ENCODE assay signal across 14 cellular contexts in the genomic region with DNA sequence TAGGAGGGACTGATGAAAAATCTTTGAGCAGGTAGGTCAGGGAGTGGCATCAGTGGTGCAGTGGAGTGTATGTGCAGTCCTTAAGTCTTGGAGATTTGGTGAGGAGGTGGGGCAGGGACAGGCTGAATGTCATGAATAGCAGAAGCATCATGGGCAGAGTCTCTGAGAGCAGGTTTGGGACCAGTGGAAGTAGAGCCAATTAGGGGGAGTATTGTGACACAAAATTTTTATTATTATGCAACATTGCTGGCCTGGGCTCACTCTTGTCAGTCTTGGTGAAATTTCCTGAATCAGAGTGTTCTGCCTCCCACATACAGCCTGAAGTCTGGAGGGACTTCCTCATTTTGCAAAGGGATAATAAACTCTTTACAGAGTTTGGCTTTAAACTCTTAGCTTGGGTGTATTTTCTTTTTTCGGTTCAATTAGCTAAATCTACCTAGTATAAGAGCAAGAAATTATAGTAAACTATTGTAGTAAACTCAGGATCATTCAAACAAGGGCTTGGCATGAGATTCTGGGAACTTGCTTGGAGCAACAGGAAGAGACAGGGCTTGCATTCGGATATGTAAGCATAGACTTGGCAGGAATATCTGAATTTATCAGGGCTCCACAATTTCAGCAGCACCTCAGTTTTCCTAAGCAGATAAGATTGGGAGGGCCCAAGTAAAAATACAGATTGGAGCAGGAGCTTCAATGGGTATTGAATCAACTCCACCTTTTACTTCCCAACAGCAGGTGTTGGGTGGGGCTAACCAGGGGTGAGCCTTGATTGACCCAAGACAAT.
DNase-seq lines count a peak whose midpoint lies in the region; ATAC-seq and TF ChIP-seq lines count a peak whose summit lies in the region.
"Had no signal": no experiment of that assay in that cellular context is flagged by ENCODE, and none has a peak within 500 bp of the region (broad histone marks: within the 10 kb centered on the region; RNA-seq: fewer than 3 reads in every experiment).

No MANE protein-coding gene starts in this region.

- TF ChIP-seq CTCF in fibroblast of pulmonary artery (IDR thresholded peaks at IDR 0.05; ENCODE audit: low read length, missing control alignments): no peak
- TF ChIP-seq CTCF in omental fat pad (IDR thresholded peaks at IDR 0.05): no peak
- no peak for TF ChIP-seq CTCF in brain microvascular endothelial cell (IDR thresholded peaks at IDR 0.05; ENCODE audit: low read depth, low read length, missing control alignments)

- no peaks in the 10 kb centered on the region for H3K27me3 ChIP-seq in CD4-positive, alpha-beta memory T cell (ENCODE audit: insufficient read depth, low read length)
- H3K27me3 ChIP-seq in brain microvascular endothelial cell (replicated peaks): no peaks in the 10 kb centered on the region

- in situ Hi-C loops in KBM-7 (cut with MboI; ENCODE audit: low pct_unique_long_range_greater_than_20kb, low sequenced_read_pairs): no loop called here
- in situ Hi-C loops in brain microvascular endothelial cell (cut with HindIII; ENCODE audit: low pct_ligation_motif_present, low sequenced_read_pairs): no loop called here

- no peak overlapping the region for H3K4me3 Mint-ChIP-seq in CD4-positive, alpha-beta memory T cell
- H3K4me3 Mint-ChIP-seq: B cell; brain; stimulated activated naive CD8-positive, alpha-beta T cell treated with anti-CD3 and anti-CD28 coated beads, Interleukin-15, amount 100 ng/mL, for 72 hours had no signal

- POLR2A ChIA-PET in CD4-positive, alpha-beta memory T cell (lab: Charles Lee; ENCODE audit: partially characterized antibody): no interaction called here

- no peaks in the 10 kb centered on the region for H3K4me1 Mint-ChIP-seq in CD4-positive, alpha-beta memory T cell
- H3K4me1 Mint-ChIP-seq: B cell; stimulated activated naive CD8-positive, alpha-beta T cell treated with anti-CD3 and anti-CD28 coated beads, Interleukin-15, amount 100 ng/mL, for 72 hours had no signal

- peaks cover 0 to 3% of the 10 kb centered on the region in 2 donors for H3K36me3 Mint-ChIP-seq in CD4-positive, alpha-beta memory T cell
- H3K36me3 Mint-ChIP-seq: brain had no signal

- peak; percentile 90 for ATAC-seq in omental fat pad (ENCODE audit: low FRiP score)
- no peak for ATAC-seq in HG03442 (IDR thresholded peaks at IDR 0.05; ENCODE audit: unreplicated experiment)
- ATAC-seq: stimulated activated naive CD8-positive, alpha-beta T cell treated with anti-CD3 and anti-CD28 coated beads, Interleukin-15, amount 100 ng/mL, for 72 hours had no signal

- CTCF ChIA-PET in CD4-positive, alpha-beta memory T cell (lab: Charles Lee; ENCODE audit: partially characterized antibody): no interaction called here

- H3K27ac ChIP-seq in CD4-positive, alpha-beta memory T cell (ENCODE audit: low read depth, low read length): no peak overlapping the region
- no peak overlapping the region for H3K27ac ChIP-seq in brain microvascular endothelial cell

- no peak overlapping the region for H3K4me3 ChIP-seq in fibroblast of pulmonary artery (replicated peaks; ENCODE audit: low read depth, low read length)
- H3K4me3 ChIP-seq in CD4-positive, alpha-beta memory T cell (ENCODE audit: low read length in 2 of 2): no peak overlapping the region
- H3K4me3 ChIP-seq in brain microvascular endothelial cell (ENCODE audit: low read depth, low read length): no peak overlapping the region

- H3K4me1 ChIP-seq in CD4-positive, alpha-beta memory T cell (ENCODE audit: insufficient read depth, low read length): no peaks in the 10 kb centered on the region

- H3K9me3 Mint-ChIP-seq in CD4-positive, alpha-beta memory T cell: peaks cover 0 to 2% (median 0%) of the 10 kb centered on the region in 8 donors
- H3K9me3 Mint-ChIP-seq: stimulated activated naive CD8-positive, alpha-beta T cell treated with anti-CD3 and anti-CD28 coated beads, Interleukin-15, amount 100 ng/mL, for 72 hours had no signal

- peak; percentile 85 for DNase-seq in KBM-7
- peak; percentile 90 for DNase-seq in OCI-M1 (lab: John Stamatoyannopoulos, UW)
- peak; percentile 80 for DNase-seq in fibroblast of pulmonary artery (ENCODE audit: low read depth)
- no peak for DNase-seq in omental fat pad (ENCODE audit: low spot score)
- DNase-seq in CD4-positive, alpha-beta memory T cell: no peak
- no peak for DNase-seq in brain microvascular endothelial cell
- DNase-seq in superior temporal gyrus (ENCODE audit: extremely low spot score): no peak
- DNase-seq: activated naive CD4-positive, alpha-beta T cell; effector CD4-positive, alpha-beta T cell; NCI-H1092 treated with DMSO at 0.1 percent for 48 hours; stimulated activated naive CD8-positive, alpha-beta T cell treated with anti-CD3 and anti-CD28 coated beads, Interleukin-15, amount 100 ng/mL, for 72 hours had no signal

- H3K27me3 Mint-ChIP-seq in CD4-positive, alpha-beta memory T cell: no peaks in the 10 kb centered on the region

- H3K9me3 ChIP-seq in CD4-positive, alpha-beta memory T cell (ENCODE audit: control insufficient read depth in 1 of 2, low read length in 2 of 2): no peaks in the 10 kb centered on the region

- H3K36me3 ChIP-seq in CD4-positive, alpha-beta memory T cell (ENCODE audit: insufficient read depth, low read length): no peaks in the 10 kb centered on the region
- H3K36me3 ChIP-seq in brain microvascular endothelial cell (replicated peaks): no peaks in the 10 kb centered on the region

- intact Hi-C loops in CD4-positive, alpha-beta memory T cell (cut with micrococcal nuclease): no loop called here

- no peak overlapping the region for H3K27ac Mint-ChIP-seq in CD4-positive, alpha-beta memory T cell
- H3K27ac Mint-ChIP-seq: B cell; brain; stimulated activated naive CD8-positive, alpha-beta T cell treated with anti-CD3 and anti-CD28 coated beads, Interleukin-15, amount 100 ng/mL, for 72 hours had no signal

Comparison
In these comparisons a context has a peak if more than half of its experiments do, and no peak if none do; other contexts are left out.
1. DNase-seq: peak in KBM-7 (single experiment), OCI-M1 (single experiment) and fibroblast of pulmonary artery (single experiment); none in omental fat pad (single experiment), CD4-positive, alpha-beta memory T cell (0 of 5), brain microvascular endothelial cell (single experiment) and superior temporal gyrus (single experiment).